Comparison of ENCODE assay signal across 8 cellular contexts in genomic region chr7:67184912-67185741, GRCh38.
A peak's percentile ranks its signal among the peaks of the same experiment; 100 is the strongest.
DNase-seq lines count a peak whose midpoint lies in the region; ATAC-seq and TF ChIP-seq lines count a peak whose summit lies in the region.
"Not testable (repeated sequence)": the region's sequence is repeated elsewhere in the genome, so short reads cannot be mapped to it uniquely, and the experiment has no call there.

No MANE protein-coding gene starts in this region.

- not testable (repeated sequence) for H3K27ac ChIP-seq in CD4-positive, alpha-beta T cell (ENCODE audit: low read depth, low read length)

- CTCF ChIA-PET in CD4-positive, alpha-beta T cell (lab: Charles Lee); activated CD4-positive, alpha-beta memory T cell treated with anti-CD3 and anti-CD28 coated beads, Interleukin-2, amount 10 ng/mL, durations not matched to agents 7 days and 5 days (lab: Charles Lee): not testable (repeated sequence)

- POLR2A ChIA-PET in CD4-positive, alpha-beta T cell (lab: Charles Lee); activated CD4-positive, alpha-beta memory T cell treated with anti-CD3 and anti-CD28 coated beads, Interleukin-2, amount 10 ng/mL, durations not matched to agents 7 days and 5 days (lab: Charles Lee): not testable (repeated sequence)

- H3K27me3 Mint-ChIP-seq in CD4-positive, alpha-beta T cell; activated CD4-positive, alpha-beta memory T cell treated with anti-CD3 and anti-CD28 coated beads, Interleukin-2, amount 10 ng/mL, durations not matched to agents 7 days and 5 days; effector memory CD8-positive, alpha-beta T cell; natural killer cell (ENCODE audit: low read depth in 2 of 2): not testable (repeated sequence)

- peaks cover 11% of the 10 kb centered on the region for H3K36me3 Mint-ChIP-seq in CD4-positive, alpha-beta T cell (ENCODE audit: low read depth)
- H3K36me3 Mint-ChIP-seq in activated CD4-positive, alpha-beta memory T cell treated with anti-CD3 and anti-CD28 coated beads, Interleukin-2, amount 10 ng/mL, durations not matched to agents 7 days and 5 days (ENCODE audit: low read depth); effector memory CD8-positive, alpha-beta T cell (ENCODE audit: insufficient read depth); natural killer cell: not testable (repeated sequence)

- H3K27ac Mint-ChIP-seq in CD4-positive, alpha-beta T cell = peak overlapping the region; percentile 67
- H3K27ac Mint-ChIP-seq in activated CD4-positive, alpha-beta memory T cell treated with anti-CD3 and anti-CD28 coated beads, Interleukin-2, amount 10 ng/mL, durations not matched to agents 7 days and 5 days = peak overlapping the region; percentile 48
- peak overlapping the region; percentile 80 to 91 for H3K27ac Mint-ChIP-seq in effector memory CD8-positive, alpha-beta T cell
- H3K27ac Mint-ChIP-seq in natural killer cell = peak overlapping the region; percentile 84 to 89

- intact Hi-C loops in CD4-positive, alpha-beta T cell (cut with DNase I, micrococcal nuclease); natural killer cell (cut with micrococcal nuclease): not testable (repeated sequence)

- H3K27me3 ChIP-seq in CD4-positive, alpha-beta T cell (ENCODE audit: control insufficient read depth, insufficient read depth, low read length) = not testable (repeated sequence)

- not testable (repeated sequence) for H3K9me3 Mint-ChIP-seq in CD4-positive, alpha-beta T cell; activated CD4-positive, alpha-beta memory T cell treated with anti-CD3 and anti-CD28 coated beads, Interleukin-2, amount 10 ng/mL, durations not matched to agents 7 days and 5 days; effector memory CD8-positive, alpha-beta T cell; natural killer cell

- peaks cover 18% of the 10 kb centered on the region for H3K4me1 Mint-ChIP-seq in CD4-positive, alpha-beta T cell (ENCODE audit: low read depth)
- peaks cover 14% of the 10 kb centered on the region for H3K4me1 Mint-ChIP-seq in activated CD4-positive, alpha-beta memory T cell treated with anti-CD3 and anti-CD28 coated beads, Interleukin-2, amount 10 ng/mL, durations not matched to agents 7 days and 5 days
- H3K4me1 Mint-ChIP-seq in effector memory CD8-positive, alpha-beta T cell (ENCODE audit: low read depth in 2 of 2) = peaks cover 18 to 21% of the 10 kb centered on the region in 2 donors
- peaks cover 18 to 20% of the 10 kb centered on the region in 2 donors for H3K4me1 Mint-ChIP-seq in natural killer cell

- TF ChIP-seq CTCF in CD4-positive, alpha-beta T cell (IDR thresholded peaks at IDR 0.05); natural killer cell (IDR thresholded peaks at IDR 0.05): not testable (repeated sequence)

- not testable (repeated sequence) for DNase-seq in CD4-positive, alpha-beta T cell; activated CD4-positive, alpha-beta memory T cell treated with anti-CD3 and anti-CD28 coated beads, Interleukin-2, amount 10 ng/mL, durations not matched to agents 7 days and 5 days; effector memory CD8-positive, alpha-beta T cell; natural killer cell

- not testable (repeated sequence) for H3K9me3 ChIP-seq in CD4-positive, alpha-beta T cell (ENCODE audit: control insufficient read depth, low read length)

- H3K4me3 Mint-ChIP-seq in CD4-positive, alpha-beta T cell; activated CD4-positive, alpha-beta memory T cell treated with anti-CD3 and anti-CD28 coated beads, Interleukin-2, amount 10 ng/mL, durations not matched to agents 7 days and 5 days: not testable (repeated sequence)
- H3K4me3 Mint-ChIP-seq in effector memory CD8-positive, alpha-beta T cell = peak overlapping the region in 1 of 2 donors; percentile 49
- H3K4me3 Mint-ChIP-seq in natural killer cell = peak overlapping the region; percentile 49

- ATAC-seq in CD4-positive, alpha-beta T cell (ENCODE audit: poor library complexity); effector memory CD8-positive, alpha-beta T cell (replicated peaks); natural killer cell: not testable (repeated sequence)
- ATAC-seq in GM18868 (IDR thresholded peaks at IDR 0.05; ENCODE audit: unreplicated experiment) (peak; percentile 19), GM21515 (IDR thresholded peaks at IDR 0.05; ENCODE audit: unreplicated experiment) (peak; percentile 32), HG02852 (IDR thresholded peaks at IDR 0.05; ENCODE audit: unreplicated experiment) (peak; percentile 41), HG03442 (IDR thresholded peaks at IDR 0.05; ENCODE audit: unreplicated experiment) (peak; percentile 37)
